20 cellular contexts compared by ENCODE assay signal in the genomic region with DNA sequence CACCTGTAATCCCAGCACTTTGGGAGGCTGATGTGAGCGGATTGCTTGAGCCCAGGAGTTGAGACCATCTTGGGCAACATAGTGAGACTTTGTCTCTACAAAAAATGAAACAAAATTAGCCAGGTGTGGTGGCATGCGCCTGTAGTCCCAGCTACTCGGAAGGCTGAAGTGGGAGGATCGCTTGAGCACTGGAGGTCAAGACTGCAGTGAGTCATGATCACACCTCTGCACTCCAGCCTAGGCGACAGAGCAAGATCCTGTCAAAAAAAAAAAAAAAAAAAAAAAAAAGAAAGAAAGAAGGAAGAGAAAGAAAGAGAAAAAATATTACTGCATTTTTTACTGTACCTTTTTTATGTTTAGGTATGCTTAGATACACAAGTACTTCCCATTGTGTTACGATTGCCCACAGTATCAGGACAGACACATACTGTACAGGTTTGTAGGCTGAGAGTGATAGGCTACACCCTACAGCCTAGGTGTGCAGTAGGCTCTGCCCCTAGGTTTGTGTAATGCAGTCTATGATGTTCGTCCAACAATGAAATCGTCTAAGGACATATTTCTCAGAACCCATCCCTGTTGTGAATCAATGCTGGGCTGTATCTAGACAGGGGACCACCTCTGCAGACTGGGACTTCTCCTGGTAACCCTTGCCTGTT.
A peak's percentile ranks its signal among the peaks of the same experiment; 100 is the strongest.
DNase-seq lines count a peak whose midpoint lies in the region; ATAC-seq and TF ChIP-seq lines count a peak whose summit lies in the region.
"Had no signal": no experiment of that assay in that cellular context is flagged by ENCODE, and none has a peak within 500 bp of the region (broad histone marks: within the 10 kb centered on the region; RNA-seq: fewer than 3 reads in every experiment).

No MANE protein-coding gene starts in this region.

- H3K4me3 ChIP-seq in right lobe of liver (no peak overlapping the region), aorta (ENCODE audit: low read length in 2 of 2) (no peak overlapping the region)
- H3K4me3 ChIP-seq: BLaER1, SJSA1 had no signal

- H3K27me3 ChIP-seq in right lobe of liver: no peaks in the 10 kb centered on the region
- no peaks in the 10 kb centered on the region for H3K27me3 ChIP-seq in aorta (ENCODE audit: control insufficient read depth in 1 of 2, insufficient read depth in 2 of 2, low read length in 1 of 2)
- H3K27me3 ChIP-seq: BLaER1 had no signal

- ATAC-seq in activated CD8-positive, alpha-beta T cell treated with anti-CD3 and anti-CD28 coated beads for 36 hours: peak; percentile 58
- ATAC-seq in activated CD8-positive, alpha-beta T cell treated with anti-CD3 and anti-CD28 coated beads, Interleukin-2, amount 10 ng/mL, durations not matched to agents 7 days and 5 days: no peak
- ATAC-seq in right lobe of liver (no peak), aorta (ENCODE audit: low FRiP score) (no peak), HG03571 (IDR thresholded peaks at IDR 0.05; ENCODE audit: unreplicated experiment) (no peak)

- H3K4me1 ChIP-seq in right lobe of liver: peaks cover 0 to 54% (median 14%) of the 10 kb centered on the region in 4 donors
- no peaks in the 10 kb centered on the region for H3K4me1 ChIP-seq in aorta (ENCODE audit: control insufficient read depth in 1 of 2, insufficient read depth in 2 of 2, low read length in 2 of 2)
- H3K4me1 ChIP-seq: SJSA1 had no signal

- no peak for TF ChIP-seq CTCF in activated CD8-positive, alpha-beta T cell treated with anti-CD3 and anti-CD28 coated beads for 36 hours (IDR thresholded peaks at IDR 0.05)
- TF ChIP-seq CTCF in right lobe of liver (IDR thresholded peaks at IDR 0.05) (no peak), CD14-positive monocyte (IDR thresholded peaks at IDR 0.05) (no peak)

- no peak overlapping the region for H3K4me3 Mint-ChIP-seq in activated CD8-positive, alpha-beta T cell treated with anti-CD3 and anti-CD28 coated beads for 36 hours
- no peak overlapping the region for H3K4me3 Mint-ChIP-seq in activated CD8-positive, alpha-beta T cell treated with anti-CD3 and anti-CD28 coated beads, Interleukin-2, amount 10 ng/mL, durations not matched to agents 7 days and 5 days
- no peak overlapping the region for H3K4me3 Mint-ChIP-seq in CD14-positive monocyte
- H3K4me3 Mint-ChIP-seq: CD4-positive, alpha-beta T cell had no signal

- intact Hi-C loops in activated CD8-positive, alpha-beta T cell treated with anti-CD3 and anti-CD28 coated beads for 36 hours (cut with micrococcal nuclease): no loop called here
- intact Hi-C loops in right lobe of liver (cut with DNase I): no loop called here
- intact Hi-C loops in aorta (cut with DNase I): no loop called here
- intact Hi-C loops in CD14-positive monocyte (cut with micrococcal nuclease): no loop called here

- H3K36me3 Mint-ChIP-seq in activated CD8-positive, alpha-beta T cell treated with anti-CD3 and anti-CD28 coated beads for 36 hours (ENCODE audit: low read depth): peaks cover 20% of the 10 kb centered on the region
- peaks cover 17% of the 10 kb centered on the region for H3K36me3 Mint-ChIP-seq in activated CD8-positive, alpha-beta T cell treated with anti-CD3 and anti-CD28 coated beads, Interleukin-2, amount 10 ng/mL, durations not matched to agents 7 days and 5 days (ENCODE audit: low read depth)
- H3K36me3 Mint-ChIP-seq in CD14-positive monocyte: peaks cover 0 to 4% of the 10 kb centered on the region in 2 donors

- no peaks in the 10 kb centered on the region for H3K27me3 Mint-ChIP-seq in activated CD8-positive, alpha-beta T cell treated with anti-CD3 and anti-CD28 coated beads for 36 hours
- no peaks in the 10 kb centered on the region for H3K27me3 Mint-ChIP-seq in activated CD8-positive, alpha-beta T cell treated with anti-CD3 and anti-CD28 coated beads, Interleukin-2, amount 10 ng/mL, durations not matched to agents 7 days and 5 days (ENCODE audit: low read depth)
- no peaks in the 10 kb centered on the region for H3K27me3 Mint-ChIP-seq in CD14-positive monocyte (ENCODE audit: low read depth in 3 of 3)
- H3K27me3 Mint-ChIP-seq: CD4-positive, alpha-beta T cell had no signal

- POLR2A ChIA-PET in activated CD8-positive, alpha-beta T cell treated with anti-CD3 and anti-CD28 coated beads for 36 hours (lab: Charles Lee): interaction anchor here (0.5 kb wide), 1 partner anchor 63 kb away, joined by 3 read pairs; no protein-coding TSS in a partner anchor
- POLR2A ChIA-PET in activated CD8-positive, alpha-beta T cell treated with anti-CD3 and anti-CD28 coated beads, Interleukin-2, amount 10 ng/mL, durations not matched to agents 7 days and 5 days (lab: Charles Lee): no interaction called here

- peak overlapping the region in 2 of 3 donors; percentile 90 to 92 for H3K27ac ChIP-seq in right lobe of liver
- H3K27ac ChIP-seq in aorta (ENCODE audit: low read depth in 1 of 2, low read length in 2 of 2): no peak overlapping the region
- H3K27ac ChIP-seq: BLaER1, SJSA1 had no signal

- H3K27ac Mint-ChIP-seq in activated CD8-positive, alpha-beta T cell treated with anti-CD3 and anti-CD28 coated beads for 36 hours: no peak overlapping the region
- no peak overlapping the region for H3K27ac Mint-ChIP-seq in activated CD8-positive, alpha-beta T cell treated with anti-CD3 and anti-CD28 coated beads, Interleukin-2, amount 10 ng/mL, durations not matched to agents 7 days and 5 days
- no peak overlapping the region for H3K27ac Mint-ChIP-seq in CD14-positive monocyte
- H3K27ac Mint-ChIP-seq: CD4-positive, alpha-beta T cell had no signal

- H3K4me1 Mint-ChIP-seq in activated CD8-positive, alpha-beta T cell treated with anti-CD3 and anti-CD28 coated beads for 36 hours (ENCODE audit: low read depth): peaks cover 21% of the 10 kb centered on the region
- H3K4me1 Mint-ChIP-seq in activated CD8-positive, alpha-beta T cell treated with anti-CD3 and anti-CD28 coated beads, Interleukin-2, amount 10 ng/mL, durations not matched to agents 7 days and 5 days (ENCODE audit: low read depth): peaks cover 3% of the 10 kb centered on the region
- peaks cover 6% of the 10 kb centered on the region for H3K4me1 Mint-ChIP-seq in CD14-positive monocyte

- DNase-seq in activated CD8-positive, alpha-beta T cell treated with anti-CD3 and anti-CD28 coated beads for 36 hours: no peak
- no peak for DNase-seq in activated CD8-positive, alpha-beta T cell treated with anti-CD3 and anti-CD28 coated beads, Interleukin-2, amount 10 ng/mL, durations not matched to agents 7 days and 5 days
- peak; percentile 61 for DNase-seq in NCI-H774 (lab: John Stamatoyannopoulos, UW)
- DNase-seq in right lobe of liver: no peak
- DNase-seq in aorta: no peak
- no peak for DNase-seq in CD14-positive monocyte (ENCODE audit: low spot score)
- DNase-seq: CD4-positive, alpha-beta T cell; DMS53; KBM-7; MV-4-11; NCI-H1105; NCI-H1436 treated with DMSO at 0.1 percent for 48 hours; NCI-H187 treated with DMSO at 0.1 percent for 48 hours; NCI-H446; NCI-H524 treated with DMSO at 0.1 percent for 48 hours; Right ventricle myocardium superior; RPMI8226 had no signal

- WGBS in right lobe of liver (ENCODE audit: insufficient coverage, low coverage, low lambda C conversion rate, missing lambda C conversion rate): 72% methylated on average over 6 of the region's 8 CpGs
- 89 to 91% methylated on average over 8 of the region's 8 CpGs for WGBS in aorta, 2 donors

- no peaks in the 10 kb centered on the region for H3K36me3 ChIP-seq in right lobe of liver
- H3K36me3 ChIP-seq in aorta (ENCODE audit: control insufficient read depth in 1 of 2, insufficient read depth in 2 of 2, low read length in 1 of 2): no peaks in the 10 kb centered on the region
- H3K36me3 ChIP-seq: BLaER1, SJSA1 had no signal

- H3K9me3 ChIP-seq in right lobe of liver: no peaks in the 10 kb centered on the region
- H3K9me3 ChIP-seq in aorta (ENCODE audit: control insufficient read depth, low read length): peaks cover 2% of the 10 kb centered on the region
- H3K9me3 ChIP-seq: BLaER1 had no signal

- CTCF ChIA-PET in activated CD8-positive, alpha-beta T cell treated with anti-CD3 and anti-CD28 coated beads for 36 hours (lab: Charles Lee): interaction anchor here (1.2 kb wide), 1 partner anchor 82 kb away, joined by 3 read pairs; no protein-coding TSS in a partner anchor
- CTCF ChIA-PET in activated CD8-positive, alpha-beta T cell treated with anti-CD3 and anti-CD28 coated beads, Interleukin-2, amount 10 ng/mL, durations not matched to agents 7 days and 5 days (lab: Charles Lee): no interaction called here

- no peak for TF ChIP-seq POLR2A in right lobe of liver (IDR thresholded peaks at IDR 0.05)

- H3K9me3 Mint-ChIP-seq in activated CD8-positive, alpha-beta T cell treated with anti-CD3 and anti-CD28 coated beads for 36 hours: peaks cover 5% of the 10 kb centered on the region
- H3K9me3 Mint-ChIP-seq in activated CD8-positive, alpha-beta T cell treated with anti-CD3 and anti-CD28 coated beads, Interleukin-2, amount 10 ng/mL, durations not matched to agents 7 days and 5 days (ENCODE audit: insufficient read depth): no peaks in the 10 kb centered on the region
- H3K9me3 Mint-ChIP-seq in CD14-positive monocyte: peaks cover 5 to 11% (median 6%) of the 10 kb centered on the region in 7 donors

Comparison
In these comparisons a context has a peak if more than half of its experiments do, and no peak if none do; other contexts are left out.
1. H3K27ac ChIP-seq: peak in right lobe of liver (2 of 3); none in aorta (0 of 2).